Comparison of ENCODE assay signal across 8 cellular contexts in genomic region chr18:46250812-46251173, GRCh38.
DNase-seq lines count a peak whose midpoint lies in the region; ATAC-seq and TF ChIP-seq lines count a peak whose summit lies in the region.

No MANE protein-coding gene starts in this region.

- intact Hi-C loops in HCT116 (cut with micrococcal nuclease) = no loop called here

- H3K4me3 ChIP-seq in HCT116 (replicated peaks in 1 of 2; ENCODE audit: low read depth in 1 of 2, low read length in 2 of 2) (no peak overlapping the region), mesenchymal stem cell (ENCODE audit: insufficient read depth in 1 of 2, low read depth in 1 of 2, low read length in 2 of 2) (no peak overlapping the region)

- no peak overlapping the region for H2BK120ac ChIP-seq in mesenchymal stem cell (ENCODE audit: low read depth, low read length)

- no peak overlapping the region for H3K23ac ChIP-seq in mesenchymal stem cell (ENCODE audit: low read length in 2 of 2)

- 0 out of 2 replicates have a peak, but pooled peaks cover 1% of the 10 kb centered on the region for H4K20me1 ChIP-seq in HCT116 (ENCODE audit: insufficient read depth)

- H2BK12ac ChIP-seq in mesenchymal stem cell (ENCODE audit: low read length in 2 of 2) = no peak overlapping the region

- H3K27ac ChIP-seq in C4-2B (peak overlapping the region; percentile 42; the same call in 1 of the 2 replicates), HCT116 (ENCODE audit: low read depth, low read length) (peak overlapping the region; percentile 2; the same call in 1 of the 2 replicates), mesenchymal stem cell (ENCODE audit: low read length, poor library complexity, severe bottlenecking) (peak overlapping the region; percentile 95)

- no peaks in the 10 kb centered on the region for H3K36me3 ChIP-seq in HCT116 (ENCODE audit: control insufficient read depth in 1 of 2, insufficient read depth in 2 of 2, low read length in 2 of 2)
- H3K36me3 ChIP-seq in mesenchymal stem cell (ENCODE audit: control insufficient read depth in 1 of 2, insufficient read depth in 2 of 2, low read depth in 1 of 2, low read length in 2 of 2) = peaks cover 3 to 5% of the 10 kb centered on the region in 2 experiments

- peaks cover 4% of the 10 kb centered on the region for H3K79me1 ChIP-seq in mesenchymal stem cell (replicated peaks; ENCODE audit: low read length, poor library complexity, severe bottlenecking)

- no peak overlapping the region for H2BK15ac ChIP-seq in mesenchymal stem cell (ENCODE audit: low read depth, poor library complexity, severe bottlenecking)

- ATAC-seq in HCT116 = no peak
- ATAC-seq in GM21529 (IDR thresholded peaks at IDR 0.05; ENCODE audit: unreplicated experiment) = no peak

- 88% methylated on average over 2 of the region's 2 CpGs for WGBS in mesenchymal stem cell

- H3K27me3 Mint-ChIP-seq in activated CD4-positive, alpha-beta memory T cell treated with anti-CD3 and anti-CD28 coated beads, Interleukin-2, amount 10 ng/mL, durations not matched to agents 7 days and 5 days = no peaks in the 10 kb centered on the region

- H3K9me3 Mint-ChIP-seq in activated CD4-positive, alpha-beta memory T cell treated with anti-CD3 and anti-CD28 coated beads, Interleukin-2, amount 10 ng/mL, durations not matched to agents 7 days and 5 days = peaks cover 2% of the 10 kb centered on the region

- peak overlapping the region in 1 of 2 experiments; percentile 67 for H3K4ac ChIP-seq in mesenchymal stem cell (ENCODE audit: low read depth in 1 of 2, low read length in 2 of 2)

- peak overlapping the region; percentile 6 for H4K8ac ChIP-seq in mesenchymal stem cell (ENCODE audit: low read length)

- CTCF ChIA-PET in HCT116 (lab: Charles Lee) = no interaction called here
- CTCF ChIA-PET in activated CD4-positive, alpha-beta memory T cell treated with anti-CD3 and anti-CD28 coated beads, Interleukin-2, amount 10 ng/mL, durations not matched to agents 7 days and 5 days (lab: Charles Lee) = interaction anchor here (0.7 to 4.2 kb wide), 7 partner anchors 9 to 101 kb away, joined by 3 to 30 read pairs (median 3); a partner anchor contains a TSS

- H3K18ac ChIP-seq in mesenchymal stem cell (ENCODE audit: low read depth in 1 of 2, low read length in 2 of 2) = no peak overlapping the region

- POLR2A ChIA-PET in HCT116 (lab: Charles Lee) = no interaction called here
- POLR2A ChIA-PET in activated CD4-positive, alpha-beta memory T cell treated with anti-CD3 and anti-CD28 coated beads, Interleukin-2, amount 10 ng/mL, durations not matched to agents 7 days and 5 days (lab: Charles Lee) = interaction anchor here (0.9 to 2.7 kb wide), 16 partner anchors 10 to 585 kb away, joined by 3 to 15 read pairs (median 4); partner anchors contain the start of gene HAUS1

- H3K27me3 ChIP-seq in HCT116 (ENCODE audit: insufficient read depth, low read length) = no peaks in the 10 kb centered on the region
- no peaks in the 10 kb centered on the region for H3K27me3 ChIP-seq in mesenchymal stem cell (ENCODE audit: control insufficient read depth in 1 of 2, insufficient read depth in 1 of 2, low read length in 2 of 2)

- BruUV-seq in HCT116 (replicated peaks; lab: Mats Ljungman, UMichigan) = no TSS peak

- no peak for DNase-seq in HCT116 (ENCODE audit: low read depth, low spot score)
- DNase-seq in activated CD4-positive, alpha-beta memory T cell treated with anti-CD3 and anti-CD28 coated beads, Interleukin-2, amount 10 ng/mL, durations not matched to agents 7 days and 5 days = no peak
- DNase-seq in mesenchymal stem cell = no peak
- no peak for DNase-seq in kidney glomerular epithelial cell (lab: John Stamatoyannopoulos, UW)
- no peak for DNase-seq in NCI-H82 (lab: John Stamatoyannopoulos, UW)
- no peak for DNase-seq in NCI-H82 treated with DMSO at 0.1 percent for 48 hours (lab: John Stamatoyannopoulos, UW; ENCODE audit: unreplicated experiment)

- no peak overlapping the region for H4K91ac ChIP-seq in mesenchymal stem cell (ENCODE audit: low read length)

- peaks cover 55% of the 10 kb centered on the region for H3K4me1 Mint-ChIP-seq in activated CD4-positive, alpha-beta memory T cell treated with anti-CD3 and anti-CD28 coated beads, Interleukin-2, amount 10 ng/mL, durations not matched to agents 7 days and 5 days

- peaks cover 64% of the 10 kb centered on the region for H3K36me3 Mint-ChIP-seq in activated CD4-positive, alpha-beta memory T cell treated with anti-CD3 and anti-CD28 coated beads, Interleukin-2, amount 10 ng/mL, durations not matched to agents 7 days and 5 days (ENCODE audit: low read depth)

- peak overlapping the region; percentile 96 for H3K27ac Mint-ChIP-seq in activated CD4-positive, alpha-beta memory T cell treated with anti-CD3 and anti-CD28 coated beads, Interleukin-2, amount 10 ng/mL, durations not matched to agents 7 days and 5 days

- H3K9ac ChIP-seq in HCT116 (ENCODE audit: low read length) (no peak overlapping the region), mesenchymal stem cell (ENCODE audit: low read length) (no peak overlapping the region)

- H3K4me2 ChIP-seq in HCT116 (ENCODE audit: low read length) (peak overlapping the region; percentile 45), mesenchymal stem cell (ENCODE audit: low read length, poor library complexity, severe bottlenecking) (no peak overlapping the region)

- RAD21 ChIA-PET in HCT116 (lab: Charles Lee; ENCODE audit: low non-redundant PET in 1 of 2, low total read pairs in 2 of 2, uncharacterized antibody in 2 of 2, unreplicated experiment in 2 of 2) = no interaction called here

- H3K4me1 ChIP-seq in HCT116 (ENCODE audit: control insufficient read depth in 1 of 2, insufficient read depth in 2 of 2, low read length in 2 of 2) (peaks cover 22 to 30% of the 10 kb centered on the region in 2 experiments), mesenchymal stem cell (ENCODE audit: control insufficient read depth, insufficient read depth, low read depth, low read length) (peaks cover 17% of the 10 kb centered on the region)

- H3K9me2 ChIP-seq in HCT116 (ENCODE audit: insufficient read depth) = no peaks in the 10 kb centered on the region

- no peak for TF ChIP-seq RAD21 in HCT116 (IDR thresholded peaks at IDR 0.05; ENCODE audit: low read depth)

- peak overlapping the region; percentile 78 for H2AK5ac ChIP-seq in mesenchymal stem cell (ENCODE audit: low read length, severe bottlenecking)

- no peak for TF ChIP-seq POLR2A in HCT116 (IDR thresholded peaks at IDR 0.05; ENCODE audit: borderline replicate concordance, extremely low read depth, insufficient read depth, insufficient read length)

- H2AFZ ChIP-seq in HCT116 (ENCODE audit: low read depth, low read length, poor library complexity, severe bottlenecking) = no peak overlapping the region
- no peak overlapping the region for H2AFZ ChIP-seq in mesenchymal stem cell (ENCODE audit: low read depth, low read length)

- H3K4me3 Mint-ChIP-seq in activated CD4-positive, alpha-beta memory T cell treated with anti-CD3 and anti-CD28 coated beads, Interleukin-2, amount 10 ng/mL, durations not matched to agents 7 days and 5 days = peak overlapping the region; percentile 76

- TF ChIP-seq CTCF in C4-2B (conservative IDR thresholded peaks at IDR 0.05) (no peak), HCT116 (IDR thresholded peaks at IDR 0.05 in 2 of 3, conservative IDR thresholded peaks at IDR 0.05 in 1 of 3; ENCODE audit: borderline replicate concordance in 1 of 3, insufficient read depth in 1 of 3, low read depth in 2 of 3, low read length in 2 of 3) (no peak)

- H3K9me3 ChIP-seq in HCT116 (ENCODE audit: control insufficient read depth in 1 of 2, insufficient read depth in 1 of 2, low read depth in 1 of 2, low read length in 2 of 2) (no peaks in the 10 kb centered on the region), mesenchymal stem cell (ENCODE audit: control insufficient read depth, low read length) (no peaks in the 10 kb centered on the region)

- peak overlapping the region; percentile 15 for H2BK5ac ChIP-seq in mesenchymal stem cell (ENCODE audit: low read depth, low read length, poor library complexity, severe bottlenecking)

- no peak overlapping the region for H3K14ac ChIP-seq in mesenchymal stem cell (ENCODE audit: low read length in 2 of 2)

- H3K79me2 ChIP-seq in HCT116 (ENCODE audit: insufficient read depth, low read length) = peaks cover 29% of the 10 kb centered on the region

TF ChIP-seq in HCT116, 20 proteins besides CTCF, POLR2A, EP300 and RAD21 (continues in another document):
- TF ChIP-seq ZNF274 (IDR thresholded peaks at IDR 0.05; ENCODE audit: low read depth, low read length) = no peak
- no peak for TF ChIP-seq ZBTB33 (IDR thresholded peaks at IDR 0.05; ENCODE audit: extremely low read depth, insufficient replicate concordance, low read length)
- TF ChIP-seq YY1 (IDR thresholded peaks at IDR 0.05; ENCODE audit: extremely low read depth, insufficient replicate concordance, low read depth, low read length) = no peak
- no peak for TF ChIP-seq CBX3 (IDR thresholded peaks at IDR 0.05; ENCODE audit: low read depth)
- no peak for TF ChIP-seq SIN3A (IDR thresholded peaks at IDR 0.05; ENCODE audit: low read depth)
- no peak for TF ChIP-seq SP1 (IDR thresholded peaks at IDR 0.05; ENCODE audit: low read depth)
- TF ChIP-seq SRF (IDR thresholded peaks at IDR 0.05; ENCODE audit: low read depth) = no peak

Comparison
In these comparisons a context has a peak if more than half of its experiments do, and no peak if none do; other contexts are left out.
1. H3K27ac ChIP-seq: peak in every context shown above with its lines; median percentile 95 in mesenchymal stem cell; 42 in C4-2B; 2 in HCT116.